Comparison of ENCODE assay signal across 1 cellular context in genomic region chr10:100267237-100268104, GRCh38.
TF ChIP-seq lines count a peak whose summit lies in the region.

TSS of gene CWF19L1 (minus strand) at chr10:100267638. CDS start at chr10:100267593, 45 bp downstream.

TF ChIP-seq in HepG2, 621 proteins besides CTCF, POLR2A, EP300 and RAD21 (continued from another document and continues in another):
- no peak for TF ChIP-seq DMTF1 (CRISPR knock-in tag; IDR thresholded peaks at IDR 0.05)
- 0 out of 2 replicates have a peak, but pooled peaks have one; percentile 47 for TF ChIP-seq DR1 (CRISPR knock-in tag; IDR thresholded peaks at IDR 0.05)
- no peak for TF ChIP-seq ZNF224 (CRISPR knock-in tag; IDR thresholded peaks at IDR 0.05)
- TF ChIP-seq TCF12 (IDR thresholded peaks at IDR 0.05), result no peak
- TF ChIP-seq TCF12 (CRISPR knock-in tag; IDR thresholded peaks at IDR 0.05), result no peak
- peak; percentile 79 for TF ChIP-seq THRA (CRISPR knock-in tag; IDR thresholded peaks at IDR 0.05; ENCODE audit: borderline replicate concordance)
- no peak for TF ChIP-seq ZBTB21 (CRISPR knock-in tag; IDR thresholded peaks at IDR 0.05)
- no peak for TF ChIP-seq BCL3 (CRISPR knock-in tag; IDR thresholded peaks at IDR 0.05)
- peak; percentile 32; the same call in 1 of the 2 replicates for TF ChIP-seq NFKB2 (CRISPR knock-in tag; IDR thresholded peaks at IDR 0.05; ENCODE audit: borderline replicate concordance)
- TF ChIP-seq ZNF644 (CRISPR knock-in tag; IDR thresholded peaks at IDR 0.05; ENCODE audit: low read depth), result no peak
- TF ChIP-seq ATF7 (IDR thresholded peaks at IDR 0.05), result no peak
- no peak for TF ChIP-seq ATF7 (CRISPR knock-in tag; IDR thresholded peaks at IDR 0.05)
- TF ChIP-seq EHMT2 (IDR thresholded peaks at IDR 0.05; ENCODE audit: borderline replicate concordance, low read depth, low read length), result no peak
- TF ChIP-seq EEA1 (CRISPR knock-in tag; IDR thresholded peaks at IDR 0.05; ENCODE audit: borderline replicate concordance), result no peak
- TF ChIP-seq PRPF4 (IDR thresholded peaks at IDR 0.05; ENCODE audit: low read depth, low read length, poor library complexity, severe bottlenecking), result no peak
- TF ChIP-seq RBM22 (optimal IDR thresholded peaks at IDR 0.05; ENCODE audit: low read length), result no peak
- peak; percentile 70; the same call in 1 of the 2 replicates for TF ChIP-seq GATAD2A (CRISPR knock-in tag; IDR thresholded peaks at IDR 0.05)
- no peak for TF ChIP-seq ZNF451 (CRISPR knock-in tag; IDR thresholded peaks at IDR 0.05)
- TF ChIP-seq HNRNPH1 (optimal IDR thresholded peaks at IDR 0.05; ENCODE audit: low read depth, low read length), result no peak
- no peak for TF ChIP-seq PCBP2 (optimal IDR thresholded peaks at IDR 0.05; ENCODE audit: low read depth, low read length, poor library complexity, severe bottlenecking)
- no peak for TF ChIP-seq LRRFIP1 (CRISPR knock-in tag; conservative IDR thresholded peaks at IDR 0.05)
- no peak for TF ChIP-seq SRSF1 (optimal IDR thresholded peaks at IDR 0.05; ENCODE audit: low read depth, low read length)
- TF ChIP-seq HIC2 (CRISPR knock-in tag; IDR thresholded peaks at IDR 0.05; ENCODE audit: low read depth), result no peak
- no peak for TF ChIP-seq RFX5 (IDR thresholded peaks at IDR 0.05; ENCODE audit: low read depth, low read length)
- TF ChIP-seq ZNF484 (CRISPR knock-in tag; IDR thresholded peaks at IDR 0.05; ENCODE audit: borderline replicate concordance, low read depth), result no peak
- no peak for TF ChIP-seq SKI (IDR thresholded peaks at IDR 0.05; ENCODE audit: partially characterized antibody)
- TF ChIP-seq JUND (CRISPR knock-in tag; IDR thresholded peaks at IDR 0.05), result no peak
- no peak for TF ChIP-seq ISX (CRISPR knock-in tag; conservative IDR thresholded peaks at IDR 0.05)
- TF ChIP-seq U2AF1 (optimal IDR thresholded peaks at IDR 0.05; ENCODE audit: low read depth, low read length), result no peak
- TF ChIP-seq MLLT10 (CRISPR knock-in tag; IDR thresholded peaks at IDR 0.05), result no peak
- TF ChIP-seq HOXA5 (CRISPR knock-in tag; IDR thresholded peaks at IDR 0.05), result no peak
- TF ChIP-seq ZNF567 (CRISPR knock-in tag; IDR thresholded peaks at IDR 0.05; ENCODE audit: borderline replicate concordance), result 0 out of 2 replicates have a peak, but pooled peaks have one; percentile 41
- no peak for TF ChIP-seq HNRNPL (IDR thresholded peaks at IDR 0.05; ENCODE audit: low read depth, low read length)
- no peak for TF ChIP-seq THAP8 (CRISPR knock-in tag; IDR thresholded peaks at IDR 0.05; ENCODE audit: borderline replicate concordance)
- no peak for TF ChIP-seq ZNF83 (CRISPR knock-in tag; IDR thresholded peaks at IDR 0.05; ENCODE audit: borderline replicate concordance)
- TF ChIP-seq RNF2 (conservative IDR thresholded peaks at IDR 0.05; ENCODE audit: low read depth), result 0 out of 2 replicates have a peak, but pooled peaks have one; percentile 32
- TF ChIP-seq ZNF766 (CRISPR knock-in tag; IDR thresholded peaks at IDR 0.05; ENCODE audit: borderline replicate concordance), result no peak
- no peak for TF ChIP-seq ZBTB7B (CRISPR knock-in tag; IDR thresholded peaks at IDR 0.05)
- TF ChIP-seq IKZF1 (IDR thresholded peaks at IDR 0.05), result no peak
- no peak for TF ChIP-seq THYN1 (CRISPR knock-in tag; IDR thresholded peaks at IDR 0.05; ENCODE audit: borderline replicate concordance, low read depth)
- no peak for TF ChIP-seq MIER2 (CRISPR knock-in tag; IDR thresholded peaks at IDR 0.05)
- TF ChIP-seq FOXM1 (CRISPR knock-in tag; IDR thresholded peaks at IDR 0.05), result no peak
- TF ChIP-seq NKX3-1 (CRISPR knock-in tag; IDR thresholded peaks at IDR 0.05), result no peak
- peak in 1 of 2 experiments; percentile 46; a peak in 1 of 4 replicates for TF ChIP-seq ATF4 (CRISPR knock-in tag; IDR thresholded peaks at IDR 0.05)
- TF ChIP-seq BATF2 (CRISPR knock-in tag; IDR thresholded peaks at IDR 0.05), result no peak
- TF ChIP-seq NR3C1 (CRISPR knock-in tag; IDR thresholded peaks at IDR 0.05), result no peak
- TF ChIP-seq NCOA1 (CRISPR knock-in tag; IDR thresholded peaks at IDR 0.05), result no peak
- no peak for TF ChIP-seq ZNF883 (CRISPR knock-in tag; IDR thresholded peaks at IDR 0.05; ENCODE audit: not compliant biosample characterization)
- TF ChIP-seq TRIM22 (IDR thresholded peaks at IDR 0.05), result no peak
- TF ChIP-seq ZFP82 (CRISPR knock-in tag; IDR thresholded peaks at IDR 0.05; ENCODE audit: borderline replicate concordance), result no peak
- TF ChIP-seq AFF4 (CRISPR knock-in tag; IDR thresholded peaks at IDR 0.05), result no peak
- no peak for TF ChIP-seq ZNF256 (CRISPR knock-in tag; conservative IDR thresholded peaks at IDR 0.05)
- peak; percentile 46; the same call in 1 of the 2 replicates for TF ChIP-seq SP4 (CRISPR knock-in tag; IDR thresholded peaks at IDR 0.05)
